In the genomic region with DNA sequence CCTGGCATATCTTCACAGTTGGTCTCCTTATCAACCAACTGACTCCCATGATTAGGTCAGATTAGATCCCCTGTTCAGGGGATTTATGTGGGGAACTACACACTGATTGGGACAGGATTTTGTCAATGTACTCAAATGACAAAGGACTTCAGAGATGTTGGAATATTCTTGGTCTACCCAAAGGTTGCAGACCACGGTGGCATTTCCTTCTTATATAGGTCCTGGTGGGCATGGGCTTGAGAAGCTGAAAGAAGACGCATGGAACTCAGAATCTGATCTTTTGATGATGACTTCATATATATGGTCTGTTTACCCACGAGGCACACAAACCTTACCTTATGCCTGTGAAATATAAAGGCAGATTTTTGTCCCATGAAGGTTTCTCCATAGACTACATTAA, we compare ENCODE assay signal across 34 cellular contexts.
"Had no signal": no experiment of that assay in that cellular context is flagged by ENCODE, and none has a peak within 500 bp of the region (broad histone marks: within the 10 kb centered on the region; RNA-seq: fewer than 3 reads in every experiment).

No MANE protein-coding gene starts in this region.

- H3K4me3 ChIP-seq: MG63 had no signal

- H3K36me3 ChIP-seq: MG63 had no signal

- H3K9me3 ChIP-seq: MG63 had no signal

- H3K4me2 ChIP-seq: KMS-11 had no signal

- H3K27ac ChIP-seq: KMS-11 had no signal

- H3K9ac ChIP-seq: KMS-11 had no signal

- H3K27me3 ChIP-seq: MG63 had no signal

- DNase-seq: Karpas-422, Kasumi-1, MG63, MM.1S, MV-4-11, NCI-H1048, NCI-H1092, NCI-H1092 treated with DMSO at 0.1 percent for 48 hours, NCI-H1105, NCI-H1105 treated with DMSO at 0.1 percent for 48 hours, NCI-H1417, NCI-H1417 treated with DMSO at 0.1 percent for 48 hours, NCI-H1436, NCI-H1436 treated with DMSO at 0.1 percent for 48 hours, NCI-H146, NCI-H1694, NCI-H1694 treated with DMSO at 0.1 percent for 48 hours, NCI-H187, NCI-H187 treated with DMSO at 0.1 percent for 48 hours, NCI-H1930, NCI-H2029, NCI-H2029 treated with DMSO at 0.1 percent for 48 hours, NCI-H2081, NCI-H2081 treated with DMSO at 0.1 percent for 48 hours, NCI-H2107, NCI-H2171, NCI-H2171 treated with DMSO at 0.1 percent for 48 hours, NCI-H2227 treated with DMSO at 0.1 percent for 48 hours, NCI-H226, NCI-H345, NCI-H446, NCI-H446 treated with DMSO at 0.1 percent for 48 hours, NCI-H510A had no signal
